In genomic region chr17:80772906-80773242, GRCh38 we compare ENCODE assay signal across 13 cellular contexts.
DNase-seq lines count a peak whose midpoint lies in the region; ATAC-seq and TF ChIP-seq lines count a peak whose summit lies in the region.
"Had no signal": no experiment of that assay in that cellular context is flagged by ENCODE, and none has a peak within 500 bp of the region (broad histone marks: within the 10 kb centered on the region; RNA-seq: fewer than 3 reads in every experiment).

No MANE protein-coding gene starts in this region.

- no peaks in the 10 kb centered on the region for H3K9me3 Mint-ChIP-seq in CD4-positive, alpha-beta T cell
- H3K9me3 Mint-ChIP-seq: activated T-cell treated with anti-CD3 and anti-CD28 coated beads, Interleukin-2, amount 50 U/mL, for 4 hours; central memory CD8-positive, alpha-beta T cell; stimulated activated memory B cell treated with anti-CD40 and anti-IgM and Interleukin-4, amounts not matched to agents 10 μg/mL and 1 μg/mL and 100 μg/mL, for 72 hours had no signal

- intact Hi-C loops in CD4-positive, alpha-beta T cell (cut with DNase I, micrococcal nuclease), result no loop called here
- intact Hi-C loops in posterior vena cava (cut with DNase I), result no loop called here

- POLR2A ChIA-PET in CD4-positive, alpha-beta T cell (lab: Charles Lee), result interaction anchor here (1.3 to 3.8 kb wide), 4 partner anchors 10 to 21 kb away, joined by 4 to 41 read pairs (median 18); no protein-coding TSS in a partner anchor

- H3K36me3 ChIP-seq in KOPT-K1 (ENCODE audit: insufficient read depth, low read length), result peaks cover 28% of the 10 kb centered on the region
- H3K36me3 ChIP-seq: prostate gland had no signal

- no peak for TF ChIP-seq CTCF in CD4-positive, alpha-beta T cell (IDR thresholded peaks at IDR 0.05)

- H3K36me3 Mint-ChIP-seq in CD4-positive, alpha-beta T cell (ENCODE audit: low read depth), result peaks cover 45% of the 10 kb centered on the region

- CTCF ChIA-PET in CD4-positive, alpha-beta T cell (lab: Charles Lee), result interaction anchor here (1.0 to 1.1 kb wide), 2 partner anchors 9 to 35 kb away, joined by 3 to 4 read pairs; no protein-coding TSS in a partner anchor

- H3K9me3 ChIP-seq in CD4-positive, alpha-beta T cell (ENCODE audit: control insufficient read depth, low read length), result no peaks in the 10 kb centered on the region
- H3K9me3 ChIP-seq in KOPT-K1 (ENCODE audit: insufficient read depth, low read length, poor library complexity, severe bottlenecking), result no peaks in the 10 kb centered on the region
- H3K9me3 ChIP-seq: prostate gland had no signal

- no peak overlapping the region for H3K27ac ChIP-seq in CD4-positive, alpha-beta T cell (ENCODE audit: low read depth, low read length)
- H3K27ac ChIP-seq in KOPT-K1 (ENCODE audit: low read depth, low read length, poor library complexity, severe bottlenecking), result peak overlapping the region; percentile 99
- peak overlapping the region; percentile 84 for H3K27ac ChIP-seq in caudate nucleus (ENCODE audit: low read depth, low read length)

- no peaks in the 10 kb centered on the region for H3K27me3 Mint-ChIP-seq in CD4-positive, alpha-beta T cell
- H3K27me3 Mint-ChIP-seq: central memory CD8-positive, alpha-beta T cell; stimulated activated memory B cell treated with anti-CD40 and anti-IgM and Interleukin-4, amounts not matched to agents 10 μg/mL and 1 μg/mL and 100 μg/mL, for 72 hours had no signal

- no peak for ATAC-seq in CD4-positive, alpha-beta T cell (ENCODE audit: poor library complexity)
- no peak for ATAC-seq in GM18909 (IDR thresholded peaks at IDR 0.05; ENCODE audit: poor library complexity, unreplicated experiment)
- ATAC-seq: activated T-cell treated with anti-CD3 and anti-CD28 coated beads, Interleukin-2, amount 50 U/mL, for 4 hours; esophagus mucosa; stimulated activated memory B cell treated with anti-CD40 and anti-IgM and Interleukin-4, amounts not matched to agents 10 μg/mL and 1 μg/mL and 100 μg/mL, for 72 hours had no signal

- peaks cover 82% of the 10 kb centered on the region for H3K4me1 Mint-ChIP-seq in CD4-positive, alpha-beta T cell (ENCODE audit: low read depth)

- no peaks in the 10 kb centered on the region for H3K27me3 ChIP-seq in CD4-positive, alpha-beta T cell (ENCODE audit: control insufficient read depth, insufficient read depth, low read length)

- H3K4me3 Mint-ChIP-seq in CD4-positive, alpha-beta T cell, result peak overlapping the region; percentile 70
- H3K4me3 Mint-ChIP-seq: activated T-cell treated with anti-CD3 and anti-CD28 coated beads, Interleukin-2, amount 50 U/mL, for 4 hours; central memory CD8-positive, alpha-beta T cell; stimulated activated memory B cell treated with anti-CD40 and anti-IgM and Interleukin-4, amounts not matched to agents 10 μg/mL and 1 μg/mL and 100 μg/mL, for 72 hours had no signal

- peak overlapping the region; percentile 91 for H3K27ac Mint-ChIP-seq in CD4-positive, alpha-beta T cell
- H3K27ac Mint-ChIP-seq: stimulated activated memory B cell treated with anti-CD40 and anti-IgM and Interleukin-4, amounts not matched to agents 10 μg/mL and 1 μg/mL and 100 μg/mL, for 72 hours had no signal

- no peak for DNase-seq in CD4-positive, alpha-beta T cell
- DNase-seq in caudate nucleus (lab: John Stamatoyannopoulos, UW) (no peak), posterior vena cava (ENCODE audit: low spot score) (peak; percentile 63), SHP77 treated with DMSO at 0.1 percent for 48 hours (lab: John Stamatoyannopoulos, UW) (no peak), NOMO-1 (lab: John Stamatoyannopoulos, UW; ENCODE audit: unreplicated experiment in 2 of 2) (no peak)
- no peak for DNase-seq in stimulated activated naive CD4-positive, alpha-beta T cell (lab: John Stamatoyannopoulos, UW)
- DNase-seq: activated T-cell treated with anti-CD3 and anti-CD28 coated beads, Interleukin-2, amount 50 U/mL, for 4 hours had no signal
